8 cellular contexts compared by ENCODE assay signal in the genomic region with DNA sequence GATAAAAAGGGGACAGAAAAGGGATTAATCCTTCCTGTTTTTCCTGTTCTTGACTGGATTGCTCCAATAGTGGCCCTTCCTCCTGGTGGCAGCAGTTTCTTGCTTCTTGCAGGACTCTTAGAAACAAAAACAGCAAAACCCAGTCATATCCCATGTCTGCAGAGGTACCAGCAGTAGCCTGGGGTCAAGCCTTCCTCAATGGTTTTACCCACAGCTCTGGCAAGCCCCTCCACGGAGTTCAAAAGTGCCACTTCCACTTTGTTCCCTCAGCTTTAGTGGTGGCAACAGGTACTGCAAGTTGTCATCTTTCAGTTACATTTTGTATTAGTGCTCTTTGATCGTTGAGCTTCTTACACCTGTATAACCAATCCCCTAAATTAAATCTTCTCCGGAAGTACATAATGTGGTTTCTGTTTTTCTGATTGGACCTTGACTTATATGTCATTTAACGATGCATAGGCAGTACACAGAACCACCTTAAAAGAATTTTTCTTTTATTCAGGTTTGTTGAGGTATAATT. TPM values are rescaled to one million over a fixed set of nuclear protein-coding genes. Genes with fewer than 3 reads are reported as not detected.
DNase-seq lines count a peak whose midpoint lies in the region; ATAC-seq, FAIRE-seq and TF ChIP-seq lines count a peak whose summit lies in the region.

No MANE protein-coding gene starts in this region.

- no peak overlapping the region for H3K18ac ChIP-seq in mesendoderm (ENCODE audit: low read length)

- H3K36me3 ChIP-seq in GM12878 (ENCODE audit: control insufficient read depth in 2 of 2, insufficient read depth in 2 of 2, low read length in 1 of 2) (no peaks in the 10 kb centered on the region), mesendoderm (ENCODE audit: control insufficient read depth, insufficient read depth, low read length) (no peaks in the 10 kb centered on the region)

- H3K79me2 ChIP-seq in GM12878 (ENCODE audit: control insufficient read depth, insufficient read depth, low read length) (no peaks in the 10 kb centered on the region), mesendoderm (ENCODE audit: control insufficient read depth, insufficient read depth, low read length) (no peaks in the 10 kb centered on the region)

- in situ Hi-C loops in GM12878 (cut with MboI), result no loop called here

- H3K4me3 Mint-ChIP-seq in activated CD4-positive, alpha-beta T cell treated with anti-CD3 and anti-CD28 coated beads, Interleukin-2, amount 10 ng/mL, durations not matched to agents 7 days and 5 days, result no peak overlapping the region

- no peak overlapping the region for H3K27ac Mint-ChIP-seq in activated CD4-positive, alpha-beta T cell treated with anti-CD3 and anti-CD28 coated beads, Interleukin-2, amount 10 ng/mL, durations not matched to agents 7 days and 5 days

- no peaks in the 10 kb centered on the region for H3K79me1 ChIP-seq in mesendoderm (ENCODE audit: low read length)

- no peak for TF ChIP-seq RAD21 in GM12878 (IDR thresholded peaks at IDR 0.05; ENCODE audit: insufficient read depth, low read depth, low read length)

- no peak overlapping the region for H3K4me3 ChIP-seq in NB4 (ENCODE audit: low read depth, low read length)
- H3K4me3 ChIP-seq in GM12878, result no peak overlapping the region
- H3K4me3 ChIP-seq in mesendoderm (ENCODE audit: low read length), result no peak overlapping the region

- SMC1A ChIA-PET in GM12878 (lab: Charles Lee; ENCODE audit: uncharacterized antibody, unreplicated experiment), result interaction anchor here (0.5 to 1.8 kb wide), 10 partner anchors 9 to 282 kb away, joined by 3 to 8 read pairs (median 3); a partner anchor contains a TSS

- TF ChIP-seq EP300 in GM12878 (IDR thresholded peaks at IDR 0.05; ENCODE audit: borderline replicate concordance in 1 of 2, control insufficient read depth in 1 of 2, low read depth in 2 of 2, low read length in 2 of 2), result no peak

- ATAC-seq in GM12878, result peak; percentile 99
- no peak for ATAC-seq in GM19397 (IDR thresholded peaks at IDR 0.05; ENCODE audit: unreplicated experiment)

- peak overlapping the region; percentile 39; the same call in 1 of the 2 replicates for H3K4me2 ChIP-seq in GM12878 (ENCODE audit: control insufficient read depth, insufficient read depth)
- H3K4me2 ChIP-seq in mesendoderm (ENCODE audit: low read length), result no peak overlapping the region

- no peaks in the 10 kb centered on the region for H3K9me3 Mint-ChIP-seq in activated CD4-positive, alpha-beta T cell treated with anti-CD3 and anti-CD28 coated beads, Interleukin-2, amount 10 ng/mL, durations not matched to agents 7 days and 5 days

- H2BK120ac ChIP-seq in mesendoderm (ENCODE audit: low read depth, low read length), result no peak overlapping the region

- no peak overlapping the region for H4K8ac ChIP-seq in mesendoderm (ENCODE audit: low read depth, low read length)

- no peaks in the 10 kb centered on the region for H4K20me1 ChIP-seq in GM12878 (ENCODE audit: control insufficient read depth, insufficient read depth)

- no peak overlapping the region for H3K9ac ChIP-seq in GM12878 (ENCODE audit: control insufficient read depth, insufficient read depth, low read length)
- H3K9ac ChIP-seq in mesendoderm (ENCODE audit: low read length), result no peak overlapping the region

- no peak overlapping the region for H2BK15ac ChIP-seq in mesendoderm (replicated peaks; ENCODE audit: low read depth)

- RAD21 ChIA-PET in GM12878 (lab: Charles Lee; ENCODE audit: unreplicated experiment), result interaction anchor here (0.9 to 3.0 kb wide), 6 partner anchors 9 to 137 kb away, joined by 4 to 11 read pairs (median 5); a partner anchor contains a TSS

- intact Hi-C loops in GM12878 (cut with micrococcal nuclease; ENCODE audit: unreplicated experiment), result no loop called here

- no peaks in the 10 kb centered on the region for H3K9me3 ChIP-seq in GM12878 (replicated peaks; ENCODE audit: control insufficient read depth, insufficient read depth, low read length)

- TF ChIP-seq POLR2A in NB4 (IDR thresholded peaks at IDR 0.05; ENCODE audit: extremely low read depth, insufficient read length) (no peak), GM12878 (IDR thresholded peaks at IDR 0.05; ENCODE audit: low read depth, low read length) (no peak)

- TF ChIP-seq CTCF in GM20000 (IDR thresholded peaks at IDR 0.05; ENCODE audit: extremely low read depth, missing control alignments), result no peak
- TF ChIP-seq CTCF in NB4 (IDR thresholded peaks at IDR 0.05; ENCODE audit: low read depth, low read length), result peak; percentile 71
- TF ChIP-seq CTCF in GM12878 (IDR thresholded peaks at IDR 0.05 in 2 of 3, conservative IDR thresholded peaks at IDR 0.05 in 1 of 3; ENCODE audit: control insufficient read depth in 2 of 3, extremely low read depth in 1 of 3, insufficient read depth in 1 of 3, low read depth in 3 of 3, low read length in 3 of 3), result peak; percentile 28 to 69 (median 61); a peak in 5 of 6 replicates

- peak; percentile 13 for DNase-seq in NCI-H2227 (lab: John Stamatoyannopoulos, UW; ENCODE audit: unreplicated experiment)
- DNase-seq in NCI-H2227 treated with DMSO at 0.1 percent for 48 hours (lab: John Stamatoyannopoulos, UW), result no peak
- DNase-seq in GM20000 (ENCODE audit: low spot score), result peak; percentile 53
- peak; percentile 63 for DNase-seq in NB4 (ENCODE audit: low read depth)
- no peak for DNase-seq in GM12878 (ENCODE audit: low read depth, low spot score)
- peak; percentile 46 for DNase-seq in mesendoderm
- no peak for DNase-seq in activated CD4-positive, alpha-beta T cell treated with anti-CD3 and anti-CD28 coated beads, Interleukin-2, amount 10 ng/mL, durations not matched to agents 7 days and 5 days

- peaks cover 12% of the 10 kb centered on the region for H3K27me3 Mint-ChIP-seq in activated CD4-positive, alpha-beta T cell treated with anti-CD3 and anti-CD28 coated beads, Interleukin-2, amount 10 ng/mL, durations not matched to agents 7 days and 5 days

- CTCF ChIA-PET in GM12878 (lab: Yijun Ruan, JAX), result interaction anchor here (0.9 to 4.1 kb wide), 29 partner anchors 9 to 282 kb away, joined by 3 to 33 read pairs (median 5); a partner anchor contains a TSS
- CTCF ChIA-PET in activated CD4-positive, alpha-beta T cell treated with anti-CD3 and anti-CD28 coated beads, Interleukin-2, amount 10 ng/mL, durations not matched to agents 7 days and 5 days (lab: Charles Lee), result interaction anchor here (0.7 to 2.4 kb wide), 10 partner anchors 9 to 191 kb away, joined by 3 to 14 read pairs (median 3); a partner anchor contains a TSS

- no peak overlapping the region for H2AK5ac ChIP-seq in mesendoderm (ENCODE audit: low read length)

- H2BK5ac ChIP-seq in mesendoderm (ENCODE audit: low read length), result no peak overlapping the region

- BruUV-seq in GM12878 (replicated peaks; lab: Mats Ljungman, UMichigan), result no TSS peak

- no peak overlapping the region for H3K23ac ChIP-seq in mesendoderm (ENCODE audit: low read length)

- 11% methylated on average over 4 of the region's 4 CpGs for WGBS in GM12878 (ENCODE audit: insufficient coverage, insufficient replicate concordance, low lambda C conversion rate, missing lambda C conversion rate)
- WGBS in mesendoderm (ENCODE audit: extremely low coverage, insufficient coverage, low lambda C conversion rate), result no CpG with 5 or more reads among the region's 4 CpGs

- H3K4me1 Mint-ChIP-seq in activated CD4-positive, alpha-beta T cell treated with anti-CD3 and anti-CD28 coated beads, Interleukin-2, amount 10 ng/mL, durations not matched to agents 7 days and 5 days, result no peaks in the 10 kb centered on the region

- peak overlapping the region; percentile 86 for H2AFZ ChIP-seq in GM12878 (ENCODE audit: control insufficient read depth, low read depth, low read length)

- no peaks in the 10 kb centered on the region; a peak in 1 of 4 replicates for H3K27me3 ChIP-seq in GM12878 (replicated peaks in 1 of 2; ENCODE audit: control insufficient read depth in 2 of 2, insufficient read depth in 2 of 2, low read length in 1 of 2)
- no peaks in the 10 kb centered on the region for H3K27me3 ChIP-seq in mesendoderm (ENCODE audit: insufficient read depth, low read length, poor library complexity)

- H4K5ac ChIP-seq in mesendoderm (ENCODE audit: low read length), result no peak overlapping the region

- POLR2A ChIA-PET in GM12878 (lab: Charles Lee), result interaction anchor here (0.7 to 1.4 kb wide), 4 partner anchors 16 to 534 kb away, joined by 3 read pairs; a partner anchor contains a TSS
- POLR2A ChIA-PET in activated CD4-positive, alpha-beta T cell treated with anti-CD3 and anti-CD28 coated beads, Interleukin-2, amount 10 ng/mL, durations not matched to agents 7 days and 5 days (lab: Charles Lee), result interaction anchor here (0.6 kb wide), 1 partner anchor 190 kb away, joined by 3 read pairs; no protein-coding TSS in a partner anchor

- peak; percentile 27 for FAIRE-seq in GM12878 (lab: Jason Lieb, UNC)

- H3K4me1 ChIP-seq in GM12878 (ENCODE audit: control insufficient read depth, insufficient read depth, low read length) (no peaks in the 10 kb centered on the region), mesendoderm (ENCODE audit: control insufficient read depth, low read depth, low read length) (peaks cover 5% of the 10 kb centered on the region)

- H3K36me3 Mint-ChIP-seq in activated CD4-positive, alpha-beta T cell treated with anti-CD3 and anti-CD28 coated beads, Interleukin-2, amount 10 ng/mL, durations not matched to agents 7 days and 5 days (ENCODE audit: low read depth), result no peaks in the 10 kb centered on the region

- H3K27ac ChIP-seq in GM12878 (ENCODE audit: control insufficient read depth, insufficient read depth), result no peak overlapping the region
- no peak overlapping the region for H3K27ac ChIP-seq in mesendoderm (ENCODE audit: low read depth, low read length)

- peak overlapping the region; percentile 29 for H3K56ac ChIP-seq in mesendoderm (ENCODE audit: low read length)

- no peak overlapping the region for H3K4ac ChIP-seq in mesendoderm (ENCODE audit: low read depth, low read length)

RNA-seq across cellular contexts. Expression of a gene that starts 8.7 kb away (rescaled TPM):
- total RNA-seq in GM12878 (2013; cell fraction: nucleolus; rRNA removed), result 38.5 and 40.8 TPM in 2 replicates
- total RNA-seq in GM12878 (2014; rRNA removed) (20.4 and 21.7 TPM in 2 replicates), GM12878 (2014; rRNA removed; fragmentation: Illumina TruSeq; extraction: Trizol) (24.1 and 24.2 TPM in 2 replicates), GM12878 (2021) (17.1 and 18.1 TPM in 2 replicates)
- polyA plus RNA-seq in GM12878 (2011; ENCODE audit: low read depth), result 11.7 TPM
- polyA plus RNA-seq in GM12878 (2011; rRNA removed) (22.2 and 36.8 TPM in 2 replicates), GM12878 (2014; fragmentation: Illumina TruSeq; extraction: Trizol) (18.3 and 24.4 TPM in 2 replicates), GM12878 (2014; fragmentation: Nextera tagmentation; extraction: Ambion mirVana) (10 to 100 TPM; 10.9 to 11.7 TPM), GM12878 (2014; rRNA removed) (11.5 and 16.6 TPM in 2 replicates), GM12878 (2016; fragmentation: Nextera tagmentation; extraction: Ambion mirVana) (10 to 100 TPM; 26.3 to 26.9 TPM)
- polyA plus RNA-seq in GM12878 (2011; cell fraction: cytosol; rRNA removed), result 7.1 and 7.8 TPM in 2 replicates
- polyA plus RNA-seq in GM12878 (2011; cell fraction: nucleus; rRNA removed), result 17.8 TPM in 2 replicates
- polyA plus RNA-seq in GM12878 (2012), result 13.5 and 13.9 TPM in 2 replicates
- polyA minus RNA-seq in GM12878 (2011; rRNA and poly(A)+ RNA removed), result 13.1 and 21.1 TPM in 2 replicates
- 9.2 and 9.7 TPM in 2 replicates for polyA minus RNA-seq in GM12878 (2011; cell fraction: cytosol; rRNA and poly(A)+ RNA removed)
- 18.9 and 20.3 TPM in 2 replicates for polyA minus RNA-seq in GM12878 (2011; cell fraction: nucleus; rRNA and poly(A)+ RNA removed)
- 12.7 TPM for polyA plus RNA-seq in mesendoderm (2013, experiment 1 of 2)
- 13.0 TPM for polyA plus RNA-seq in mesendoderm (2013, experiment 2 of 2)
- 10 to 100 TPM; 20.0 to 21.8 TPM for total RNA-seq in activated CD4-positive, alpha-beta T cell treated with anti-CD3 and anti-CD28 coated beads, Interleukin-2, amount 10 ng/mL, durations not matched to agents 7 days and 5 days

Comparison
In these comparisons a context has a peak if more than half of its experiments do, and no peak if none do; other contexts are left out.
1. DNase-seq: peak in NCI-H2227 (single experiment), GM20000 (single experiment), NB4 (single experiment) and mesendoderm (single experiment); none in NCI-H2227 treated with DMSO at 0.1 percent for 48 hours (single experiment), GM12878 (single experiment) and activated CD4-positive, alpha-beta T cell treated with anti-CD3 and anti-CD28 coated beads, Interleukin-2, amount 10 ng/mL, durations not matched to agents 7 days and 5 days (single experiment).